In the genomic region with DNA sequence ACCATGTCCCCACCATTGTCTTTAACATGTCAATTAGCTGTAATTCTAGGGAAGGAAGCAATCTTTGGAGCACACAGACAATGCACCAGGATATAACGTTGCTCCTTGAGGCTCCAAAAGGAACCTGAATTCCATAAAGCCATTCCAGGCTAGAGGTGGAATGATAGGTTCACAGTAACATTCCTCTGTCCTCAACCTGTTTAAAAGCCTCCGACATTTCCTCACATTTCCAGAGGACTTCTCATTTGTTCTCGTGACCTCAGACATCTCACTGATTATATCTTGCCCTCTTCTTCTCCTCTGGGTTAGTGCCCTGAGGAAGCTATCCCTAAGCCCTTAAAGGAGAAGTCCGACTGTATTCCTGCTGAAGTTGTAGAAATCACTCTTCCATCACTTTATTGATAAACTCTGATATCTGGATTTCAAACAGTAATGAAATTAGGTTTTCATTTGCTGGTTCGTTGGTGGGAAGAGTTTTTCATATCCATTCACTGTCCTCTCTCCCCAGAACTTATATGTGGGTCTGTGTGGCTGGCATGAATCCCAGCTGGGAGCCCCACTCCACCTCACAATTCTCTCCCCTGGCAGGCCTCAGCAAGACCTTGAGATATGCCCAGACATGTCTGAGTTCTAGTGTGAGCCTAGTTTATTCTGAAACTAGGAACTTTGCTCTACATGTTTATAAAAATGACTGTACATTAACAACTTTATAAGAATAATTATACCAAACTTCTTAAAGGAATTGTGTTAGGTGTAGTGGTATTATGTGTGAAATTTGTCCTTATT, we compare ENCODE assay signal across 17 cellular contexts. TPM values are rescaled to one million over a fixed set of nuclear protein-coding genes. Genes with fewer than 3 reads are reported as not detected.
DNase-seq lines count a peak whose midpoint lies in the region; ATAC-seq and TF ChIP-seq lines count a peak whose summit lies in the region.
"Had no signal": no experiment of that assay in that cellular context is flagged by ENCODE, and none has a peak within 500 bp of the region (broad histone marks: within the 10 kb centered on the region; RNA-seq: fewer than 3 reads in every experiment).

No MANE protein-coding gene starts in this region.

- H3K18ac ChIP-seq in mesenchymal stem cell (ENCODE audit: low read depth in 1 of 2, low read length in 2 of 2), result peak overlapping the region; percentile 77 to 85

- ATAC-seq in HG02588 (IDR thresholded peaks at IDR 0.05; ENCODE audit: unreplicated experiment) (peak; percentile 30), HG03354 (IDR thresholded peaks at IDR 0.05; ENCODE audit: poor library complexity, severe bottlenecking, unreplicated experiment) (no peak), GM21576 (IDR thresholded peaks at IDR 0.05; ENCODE audit: unreplicated experiment) (no peak)

- H3K4ac ChIP-seq in mesenchymal stem cell (ENCODE audit: low read depth in 1 of 2, low read length in 2 of 2), result peak overlapping the region in 1 of 2 experiments; percentile 82

- no peak overlapping the region for H2BK5ac ChIP-seq in mesenchymal stem cell (ENCODE audit: low read depth, low read length, poor library complexity, severe bottlenecking)

- H2AK5ac ChIP-seq in mesenchymal stem cell (ENCODE audit: low read length, severe bottlenecking), result no peak overlapping the region

- H3K9me3 Mint-ChIP-seq in brain, result peaks cover 0 to 6% (median 3%) of the 10 kb centered on the region in 5 experiments

- peak overlapping the region; percentile 78 for H4K91ac ChIP-seq in mesenchymal stem cell (ENCODE audit: low read length)

- peak overlapping the region; percentile 18 for H3K9ac ChIP-seq in mesenchymal stem cell (ENCODE audit: low read length)

- H3K4me2 ChIP-seq in mesenchymal stem cell (ENCODE audit: low read length, poor library complexity, severe bottlenecking), result no peak overlapping the region

- no peak overlapping the region for H3K23ac ChIP-seq in mesenchymal stem cell (ENCODE audit: low read length in 2 of 2)

- H2AFZ ChIP-seq in mesenchymal stem cell (ENCODE audit: low read depth, low read length), result no peak overlapping the region

- DNase-seq in DMS79 (lab: John Stamatoyannopoulos, UW), result peak; percentile 8
- no peak for DNase-seq in mesenchymal stem cell
- no peak for DNase-seq in NCI-H1048 (lab: John Stamatoyannopoulos, UW)
- DNase-seq in MG63, result no peak
- DNase-seq: activated CD4-positive, alpha-beta T cell treated with anti-CD3 and anti-CD28 coated beads, Interleukin-2, amount 50 U/mL, for 48 hours; cerebellar nuclear complex; kidney; midbrain; NCI-H2081 treated with DMSO at 0.1 percent for 48 hours; SHP77 treated with DMSO at 0.1 percent for 48 hours; sigmoid colon; stimulated activated CD4-positive, alpha-beta T cell treated with anti-CD3 and anti-CD28 coated beads, Interleukin-4, amount 100 ng/mL, for 1 hour; upper lobe of left lung had no signal

- H3K27ac ChIP-seq in mesenchymal stem cell (ENCODE audit: low read length, poor library complexity, severe bottlenecking), result no peak overlapping the region
- H3K27ac ChIP-seq: sigmoid colon, upper lobe of left lung had no signal

- H2BK12ac ChIP-seq in mesenchymal stem cell (ENCODE audit: low read length in 2 of 2), result peak overlapping the region; percentile 69 to 79

- H3K4me3 Mint-ChIP-seq in brain, result peak overlapping the region in 1 of 5 experiments; percentile 1

- no peak overlapping the region for H3K14ac ChIP-seq in mesenchymal stem cell (ENCODE audit: low read length in 2 of 2)

- no peaks in the 10 kb centered on the region for H3K79me1 ChIP-seq in mesenchymal stem cell (replicated peaks; ENCODE audit: low read length, poor library complexity, severe bottlenecking)

- H3K36me3 ChIP-seq in mesenchymal stem cell (ENCODE audit: control insufficient read depth in 1 of 2, insufficient read depth in 2 of 2, low read depth in 1 of 2, low read length in 2 of 2), result no peaks in the 10 kb centered on the region
- no peaks in the 10 kb centered on the region for H3K36me3 ChIP-seq in MG63
- H3K36me3 ChIP-seq: sigmoid colon, upper lobe of left lung had no signal

- peaks cover 66% of the 10 kb centered on the region for H3K4me1 Mint-ChIP-seq in brain

- H3K27me3 ChIP-seq in mesenchymal stem cell (ENCODE audit: control insufficient read depth in 1 of 2, insufficient read depth in 1 of 2, low read length in 2 of 2) (no peaks in the 10 kb centered on the region), MG63 (no peaks in the 10 kb centered on the region)
- H3K27me3 ChIP-seq: sigmoid colon, upper lobe of left lung had no signal

- peak overlapping the region; percentile 76 for H4K8ac ChIP-seq in mesenchymal stem cell (ENCODE audit: low read length)

- H3K27me3 Mint-ChIP-seq in brain, result peaks cover 6% of the 10 kb centered on the region

- H2BK15ac ChIP-seq in mesenchymal stem cell (ENCODE audit: low read depth, poor library complexity, severe bottlenecking), result no peak overlapping the region

- WGBS in mesenchymal stem cell, result 84% methylated on average over 3 of the region's 5 CpGs

- no peak overlapping the region for H2BK120ac ChIP-seq in mesenchymal stem cell (ENCODE audit: low read depth, low read length)

- H3K4me3 ChIP-seq in mesenchymal stem cell (ENCODE audit: insufficient read depth in 1 of 2, low read depth in 1 of 2, low read length in 2 of 2), result no peak overlapping the region
- no peak overlapping the region for H3K4me3 ChIP-seq in MG63
- H3K4me3 ChIP-seq: sigmoid colon, upper lobe of left lung had no signal

- H3K4me1 ChIP-seq in mesenchymal stem cell (ENCODE audit: control insufficient read depth, insufficient read depth, low read depth, low read length), result no peaks in the 10 kb centered on the region
- H3K4me1 ChIP-seq: sigmoid colon, upper lobe of left lung had no signal

- no peak for TF ChIP-seq CTCF in brain (conservative IDR thresholded peaks at IDR 0.05)

- H3K9me3 ChIP-seq in mesenchymal stem cell (ENCODE audit: control insufficient read depth, low read length) (no peaks in the 10 kb centered on the region), MG63 (no peaks in the 10 kb centered on the region)
- H3K9me3 ChIP-seq: sigmoid colon, upper lobe of left lung had no signal

- no peaks in the 10 kb centered on the region for H3K36me3 Mint-ChIP-seq in brain

- H3K27ac Mint-ChIP-seq in brain, result peak overlapping the region in 4 of 5 experiments; percentile 79 to 96 (median 87)

RNA-seq across cellular contexts. Expression of a gene that starts 44.3 kb away (rescaled TPM):
- polyA plus RNA-seq in brain (ENCODE audit: insufficient read depth, low read depth, low replicate concordance), result 0.19 TPM
- polyA plus RNA-seq in mesenchymal stem cell (2013, experiment 1 of 2), result 4.6 TPM
- polyA plus RNA-seq in mesenchymal stem cell (2013, experiment 2 of 2), result 5.0 TPM
- 113 and 165 TPM in 2 replicates for total RNA-seq in MG63 (2014; rRNA removed; shearing (Covaris generic); ENCODE audit: low replicate concordance)
